Comparison of ENCODE assay signal across 23 cellular contexts in genomic region chr1:15428815-15429435, GRCh38. TPM values are rescaled to one million over a fixed set of nuclear protein-coding genes. Genes with fewer than 3 reads are reported as not detected.
A peak's percentile ranks its signal among the peaks of the same experiment; 100 is the strongest.
DNase-seq lines count a peak whose midpoint lies in the region; ATAC-seq, FAIRE-seq and TF ChIP-seq lines count a peak whose summit lies in the region.
"Had no signal": no experiment of that assay in that cellular context is flagged by ENCODE, and none has a peak within 500 bp of the region (broad histone marks: within the 10 kb centered on the region; RNA-seq: fewer than 3 reads in every experiment).

No MANE protein-coding gene starts in this region.

- no peak for TF ChIP-seq RAD21 in GM12878 (IDR thresholded peaks at IDR 0.05; ENCODE audit: insufficient read depth, low read depth, low read length)

- H3K4me1 ChIP-seq in GM12878 (ENCODE audit: control insufficient read depth, insufficient read depth, low read length): no peaks in the 10 kb centered on the region
- peaks cover 1 to 22% of the 10 kb centered on the region in 2 experiments for H3K4me1 ChIP-seq in neutrophil (ENCODE audit: control insufficient read depth in 1 of 2, insufficient read depth in 1 of 2, low read depth in 1 of 2, low read length in 1 of 2)
- H3K4me1 ChIP-seq: psoas muscle had no signal

- intact Hi-C loops in GM12878 (cut with micrococcal nuclease; ENCODE audit: unreplicated experiment): no loop called here
- intact Hi-C loops in activated T-helper 1 cell treated with anti-CD3 and anti-CD28 coated beads, Interleukin-12 subunit alpha, Interleukin-12 subunit beta, Interleukin-2, Interleukin-4 antibody, amounts not matched to agents 30 ng/mL and 10 ng/mL and 1 ng/mL, durations not matched to agents 14 hours and 24 hours and 36 hours (cut with micrococcal nuclease): no loop called here

- H3K9ac ChIP-seq in GM12878 (ENCODE audit: control insufficient read depth, insufficient read depth, low read length): no peak overlapping the region

- TF ChIP-seq EP300 in GM12878 (IDR thresholded peaks at IDR 0.05; ENCODE audit: borderline replicate concordance in 1 of 2, control insufficient read depth in 1 of 2, low read depth in 2 of 2, low read length in 2 of 2): no peak

- no peaks in the 10 kb centered on the region for H3K27me3 ChIP-seq in H7 (ENCODE audit: control insufficient read depth, insufficient read depth, low read length)
- H3K27me3 ChIP-seq in GM12878 (replicated peaks in 1 of 2; ENCODE audit: control insufficient read depth in 2 of 2, insufficient read depth in 2 of 2, low read length in 1 of 2): no peaks in the 10 kb centered on the region
- H3K27me3 ChIP-seq in neutrophil: no peaks in the 10 kb centered on the region
- H3K27me3 ChIP-seq: heart left ventricle, left lung had no signal

- 91% methylated on average over 18 of the region's 18 CpGs for WGBS in GM12878 (ENCODE audit: insufficient coverage, insufficient replicate concordance, low lambda C conversion rate, missing lambda C conversion rate)

- CTCF ChIA-PET in GM12878 (lab: Yijun Ruan, JAX): interaction anchor here (0.6 to 10.2 kb wide), 4 partner anchors 10 to 166 kb away, joined by 3 to 178 read pairs (median 4); no protein-coding TSS in a partner anchor

- no peak overlapping the region for H3K4me2 ChIP-seq in GM12878 (ENCODE audit: control insufficient read depth, insufficient read depth)

- no peak for ATAC-seq in GM12878
- ATAC-seq: heart left ventricle, psoas muscle had no signal

- H3K4me3 ChIP-seq in H7 (ENCODE audit: insufficient read depth, low read depth, low read length) (no peak overlapping the region), GM12878 (no peak overlapping the region), neutrophil (ENCODE audit: low read depth in 1 of 2, low read length in 1 of 2) (no peak overlapping the region)
- H3K4me3 ChIP-seq: heart left ventricle, left lung, psoas muscle had no signal

- no peaks in the 10 kb centered on the region for H3K27me3 Mint-ChIP-seq in activated T-helper 1 cell treated with anti-CD3 and anti-CD28 coated beads, Interleukin-12 subunit alpha, Interleukin-12 subunit beta, Interleukin-2, Interleukin-4 antibody, amounts not matched to agents 30 ng/mL and 10 ng/mL and 1 ng/mL, durations not matched to agents 14 hours and 24 hours and 36 hours (ENCODE audit: insufficient read depth)
- H3K27me3 Mint-ChIP-seq: activated naive CD8-positive, alpha-beta T cell treated with anti-CD3 and anti-CD28 coated beads for 36 hours had no signal

- TF ChIP-seq POLR2A in GM12878 (IDR thresholded peaks at IDR 0.05; ENCODE audit: low read depth, low read length): no peak

- H3K27ac ChIP-seq in GM12878 (ENCODE audit: control insufficient read depth, insufficient read depth): no peak overlapping the region
- peak overlapping the region; percentile 82 for H3K27ac ChIP-seq in neutrophil
- H3K27ac ChIP-seq: heart left ventricle, psoas muscle had no signal

- DNase-seq in H7: peak; percentile 55
- no peak for DNase-seq in GM12878 (ENCODE audit: low read depth, low spot score)
- no peak for DNase-seq in hippocampal formation (lab: John Stamatoyannopoulos, UW)
- no peak for DNase-seq in activated T-helper 1 cell treated with anti-CD3 and anti-CD28 coated beads, Interleukin-12 subunit alpha, Interleukin-12 subunit beta, Interleukin-2, Interleukin-4 antibody, amounts not matched to agents 30 ng/mL and 10 ng/mL and 1 ng/mL, durations not matched to agents 14 hours and 24 hours and 36 hours (ENCODE audit: low spot score)
- DNase-seq in cortex of kidney (lab: John Stamatoyannopoulos, UW): no peak
- DNase-seq: activated CD4-positive, alpha-beta T cell treated with anti-CD3 and anti-CD28 coated beads for 48 hours; activated naive CD8-positive, alpha-beta T cell treated with anti-CD3 and anti-CD28 coated beads for 36 hours; AML-193; COR-L47; DND-41; heart left ventricle; KG1; left lung; NCI-H1694 treated with DMSO at 0.1 percent for 48 hours; psoas muscle; SHP77; stimulated activated CD4-positive, alpha-beta T cell treated with anti-CD3 and anti-CD28 coated beads, Interleukin-2, amount 100 ng/mL, for 24 hours; stimulated activated naive CD4-positive, alpha-beta T cell treated with Interleukin-2 at 50 U/mL for 16 hours had no signal

- H2AFZ ChIP-seq in GM12878 (ENCODE audit: control insufficient read depth, low read depth, low read length): no peak overlapping the region

- SMC1A ChIA-PET in GM12878 (lab: Charles Lee; ENCODE audit: uncharacterized antibody, unreplicated experiment): interaction anchor here (6.2 kb wide), 1 partner anchor 105 kb away, joined by 64 read pairs; no protein-coding TSS in a partner anchor

- in situ Hi-C loops in GM12878 (cut with MboI): loop anchor here (5.0 kb wide), 1 partner anchor 102 kb away; no protein-coding TSS in a partner anchor

- no peak overlapping the region for H3K27ac Mint-ChIP-seq in activated T-helper 1 cell treated with anti-CD3 and anti-CD28 coated beads, Interleukin-12 subunit alpha, Interleukin-12 subunit beta, Interleukin-2, Interleukin-4 antibody, amounts not matched to agents 30 ng/mL and 10 ng/mL and 1 ng/mL, durations not matched to agents 14 hours and 24 hours and 36 hours
- H3K27ac Mint-ChIP-seq: activated naive CD8-positive, alpha-beta T cell treated with anti-CD3 and anti-CD28 coated beads for 36 hours had no signal

- no peak overlapping the region for H3K4me3 Mint-ChIP-seq in activated T-helper 1 cell treated with anti-CD3 and anti-CD28 coated beads, Interleukin-12 subunit alpha, Interleukin-12 subunit beta, Interleukin-2, Interleukin-4 antibody, amounts not matched to agents 30 ng/mL and 10 ng/mL and 1 ng/mL, durations not matched to agents 14 hours and 24 hours and 36 hours
- H3K4me3 Mint-ChIP-seq: activated naive CD8-positive, alpha-beta T cell treated with anti-CD3 and anti-CD28 coated beads for 36 hours; neural crest cell had no signal

- peaks cover 18% of the 10 kb centered on the region for H3K36me3 Mint-ChIP-seq in activated T-helper 1 cell treated with anti-CD3 and anti-CD28 coated beads, Interleukin-12 subunit alpha, Interleukin-12 subunit beta, Interleukin-2, Interleukin-4 antibody, amounts not matched to agents 30 ng/mL and 10 ng/mL and 1 ng/mL, durations not matched to agents 14 hours and 24 hours and 36 hours (ENCODE audit: low read depth)
- H3K36me3 Mint-ChIP-seq: activated naive CD8-positive, alpha-beta T cell treated with anti-CD3 and anti-CD28 coated beads for 36 hours had no signal

- TF ChIP-seq CTCF in GM12878 (IDR thresholded peaks at IDR 0.05 in 2 of 3, conservative IDR thresholded peaks at IDR 0.05 in 1 of 3; ENCODE audit: control insufficient read depth in 2 of 3, extremely low read depth in 1 of 3, insufficient read depth in 1 of 3, low read depth in 3 of 3, low read length in 3 of 3): no peak
- no peak for TF ChIP-seq CTCF in neutrophil (IDR thresholded peaks at IDR 0.05)

- H3K36me3 ChIP-seq in H7 (replicated peaks; ENCODE audit: control insufficient read depth, insufficient read depth, low read length) (peaks cover 2% of the 10 kb centered on the region), GM12878 (ENCODE audit: control insufficient read depth in 2 of 2, insufficient read depth in 2 of 2, low read length in 1 of 2) (peaks cover 4 to 23% of the 10 kb centered on the region in 2 experiments; a peak in 3 of 4 replicates), neutrophil (peaks cover 90% of the 10 kb centered on the region)

- H3K79me2 ChIP-seq in GM12878 (ENCODE audit: control insufficient read depth, insufficient read depth, low read length): no peaks in the 10 kb centered on the region; the same call in 1 of the 2 replicates

- H3K9me3 ChIP-seq in GM12878 (replicated peaks; ENCODE audit: control insufficient read depth, insufficient read depth, low read length): no peaks in the 10 kb centered on the region
- no peaks in the 10 kb centered on the region for H3K9me3 ChIP-seq in neutrophil
- H3K9me3 ChIP-seq: heart left ventricle, left lung, psoas muscle had no signal

- FAIRE-seq in GM12878 (lab: Jason Lieb, UNC): no peak
- FAIRE-seq: colon had no signal

- H4K20me1 ChIP-seq in GM12878 (ENCODE audit: control insufficient read depth, insufficient read depth): peaks cover 4% of the 10 kb centered on the region; the same call in 1 of the 2 replicates

- no peaks in the 10 kb centered on the region for H3K9me3 Mint-ChIP-seq in activated T-helper 1 cell treated with anti-CD3 and anti-CD28 coated beads, Interleukin-12 subunit alpha, Interleukin-12 subunit beta, Interleukin-2, Interleukin-4 antibody, amounts not matched to agents 30 ng/mL and 10 ng/mL and 1 ng/mL, durations not matched to agents 14 hours and 24 hours and 36 hours
- H3K9me3 Mint-ChIP-seq: activated naive CD8-positive, alpha-beta T cell treated with anti-CD3 and anti-CD28 coated beads for 36 hours; neural crest cell had no signal

- H3K4me1 Mint-ChIP-seq in activated T-helper 1 cell treated with anti-CD3 and anti-CD28 coated beads, Interleukin-12 subunit alpha, Interleukin-12 subunit beta, Interleukin-2, Interleukin-4 antibody, amounts not matched to agents 30 ng/mL and 10 ng/mL and 1 ng/mL, durations not matched to agents 14 hours and 24 hours and 36 hours (ENCODE audit: low read depth): peaks cover 15% of the 10 kb centered on the region

- TSS peak; percentile 54 for BruUV-seq in GM12878 (replicated peaks; lab: Mats Ljungman, UMichigan)

- RAD21 ChIA-PET in GM12878 (lab: Charles Lee; ENCODE audit: unreplicated experiment): interaction anchor here (0.8 to 1.0 kb wide), 2 partner anchors 16 to 106 kb away, joined by 3 read pairs; no protein-coding TSS in a partner anchor

- POLR2A ChIA-PET in GM12878 (lab: Charles Lee): no interaction called here

RNA-seq across cellular contexts. Expression of gene CTRC, which starts 9.3 kb away (rescaled TPM):
- not detected in 2 replicates for total RNA-seq in H7 (2014; rRNA removed; shearing (Covaris generic))
- total RNA-seq in GM12878 (2013; cell fraction: nucleolus; rRNA removed): not detected in 2 replicates
- total RNA-seq in GM12878 (2014; rRNA removed) (not detected in 2 replicates), GM12878 (2014; rRNA removed; fragmentation: Illumina TruSeq; extraction: Trizol) (not detected in 2 replicates), GM12878 (2021) (1.5 and 1.9 TPM in 2 replicates)
- polyA plus RNA-seq in GM12878 (2011; ENCODE audit: low read depth): not detected
- polyA plus RNA-seq in GM12878 (2011; rRNA removed) (not detected in 2 replicates), GM12878 (2014; fragmentation: Illumina TruSeq; extraction: Trizol) (0.79 TPM in 1 of 2 replicates, not detected in the other), GM12878 (2014; fragmentation: Nextera tagmentation; extraction: Ambion mirVana) (not detected), GM12878 (2014; rRNA removed) (0.03 TPM in 1 of 2 replicates, not detected in the other), GM12878 (2016; fragmentation: Nextera tagmentation; extraction: Ambion mirVana) (not detected)
- polyA plus RNA-seq in GM12878 (2011; cell fraction: cytosol; rRNA removed): not detected in 2 replicates
- 0.22 TPM in 1 of 2 replicates, not detected in the other for polyA plus RNA-seq in GM12878 (2011; cell fraction: nucleus; rRNA removed)
- polyA plus RNA-seq in GM12878 (2012): not detected in 2 replicates
- polyA minus RNA-seq in GM12878 (2011; rRNA and poly(A)+ RNA removed): not detected in 2 replicates
- not detected in 2 replicates for polyA minus RNA-seq in GM12878 (2011; cell fraction: cytosol; rRNA and poly(A)+ RNA removed)
- polyA minus RNA-seq in GM12878 (2011; cell fraction: nucleus; rRNA and poly(A)+ RNA removed): not detected in 2 replicates
- 0.29 and 0.57 TPM in 2 replicates for total RNA-seq in activated T-helper 1 cell treated with anti-CD3 and anti-CD28 coated beads, Interleukin-12 subunit alpha, Interleukin-12 subunit beta, Interleukin-2, Interleukin-4 antibody, amounts not matched to agents 30 ng/mL and 10 ng/mL and 1 ng/mL, durations not matched to agents 14 hours and 24 hours and 36 hours
- total RNA-seq: skeletal muscle tissue had no signal
- polyA plus RNA-seq: heart left ventricle had no signal

RNA-seq across cellular contexts. Expression of gene EFHD2, which starts 19.2 kb away (rescaled TPM):
- 42.9 and 48.3 TPM in 2 replicates for total RNA-seq in H7 (2014; rRNA removed; shearing (Covaris generic))
- total RNA-seq in GM12878 (2013; cell fraction: nucleolus; rRNA removed): 16.2 and 21.3 TPM in 2 replicates
- total RNA-seq in GM12878 (2014; rRNA removed): 68.9 and 85.1 TPM in 2 replicates
- 25.7 and 31.5 TPM in 2 replicates for total RNA-seq in GM12878 (2014; rRNA removed; fragmentation: Illumina TruSeq; extraction: Trizol)
- total RNA-seq in GM12878 (2021): 106 and 107 TPM in 2 replicates
- polyA plus RNA-seq in GM12878 (2011; ENCODE audit: low read depth): 21.5 TPM
- 27.6 and 47.2 TPM in 2 replicates for polyA plus RNA-seq in GM12878 (2011; rRNA removed)
- polyA plus RNA-seq in GM12878 (2011; cell fraction: cytosol; rRNA removed): 57.7 and 83.4 TPM in 2 replicates
- 55.8 and 67.2 TPM in 2 replicates for polyA plus RNA-seq in GM12878 (2011; cell fraction: nucleus; rRNA removed)
- 54.9 and 67.3 TPM in 2 replicates for polyA plus RNA-seq in GM12878 (2012)
- 8.7 and 31.3 TPM in 2 replicates for polyA plus RNA-seq in GM12878 (2014; fragmentation: Illumina TruSeq; extraction: Trizol)
- 1 to 10 TPM; 4.0 to 6.6 TPM for polyA plus RNA-seq in GM12878 (2014; fragmentation: Nextera tagmentation; extraction: Ambion mirVana)
- 99.2 and 126 TPM in 2 replicates for polyA plus RNA-seq in GM12878 (2014; rRNA removed)
- polyA plus RNA-seq in GM12878 (2016; fragmentation: Nextera tagmentation; extraction: Ambion mirVana): 100 to 1,000 TPM in 1 of 2 experiments, 10 to 100 TPM in 1; 96.3 to 114 TPM
- 13.5 and 27.4 TPM in 2 replicates for polyA minus RNA-seq in GM12878 (2011; rRNA and poly(A)+ RNA removed)
- 21.4 and 25.4 TPM in 2 replicates for polyA minus RNA-seq in GM12878 (2011; cell fraction: cytosol; rRNA and poly(A)+ RNA removed)
- 6.2 and 10.5 TPM in 2 replicates for polyA minus RNA-seq in GM12878 (2011; cell fraction: nucleus; rRNA and poly(A)+ RNA removed)
- 100 and 101 TPM in 2 replicates for total RNA-seq in activated T-helper 1 cell treated with anti-CD3 and anti-CD28 coated beads, Interleukin-12 subunit alpha, Interleukin-12 subunit beta, Interleukin-2, Interleukin-4 antibody, amounts not matched to agents 30 ng/mL and 10 ng/mL and 1 ng/mL, durations not matched to agents 14 hours and 24 hours and 36 hours

RNA-seq across cellular contexts. Expression of gene CELA2A, which starts 27.6 kb away (rescaled TPM):
- total RNA-seq in H7 (2014; rRNA removed; shearing (Covaris generic)): not detected in 2 replicates
- total RNA-seq in GM12878 (2013; cell fraction: nucleolus; rRNA removed): not detected in 2 replicates
- total RNA-seq in GM12878 (2014; rRNA removed) (not detected in 2 replicates), GM12878 (2014; rRNA removed; fragmentation: Illumina TruSeq; extraction: Trizol) (not detected in 2 replicates), GM12878 (2021) (0.90 and 1.5 TPM in 2 replicates)
- not detected for polyA plus RNA-seq in GM12878 (2011; ENCODE audit: low read depth)
- polyA plus RNA-seq in GM12878 (2011; rRNA removed) (not detected in 2 replicates), GM12878 (2014; fragmentation: Illumina TruSeq; extraction: Trizol) (not detected in 2 replicates), GM12878 (2014; fragmentation: Nextera tagmentation; extraction: Ambion mirVana) (not detected), GM12878 (2014; rRNA removed) (not detected in 2 replicates), GM12878 (2016; fragmentation: Nextera tagmentation; extraction: Ambion mirVana) (not detected)
- not detected in 2 replicates for polyA plus RNA-seq in GM12878 (2011; cell fraction: cytosol; rRNA removed)
- not detected in 2 replicates for polyA plus RNA-seq in GM12878 (2011; cell fraction: nucleus; rRNA removed)
- polyA plus RNA-seq in GM12878 (2012): not detected in 2 replicates
- not detected in 2 replicates for polyA minus RNA-seq in GM12878 (2011; rRNA and poly(A)+ RNA removed)
- not detected in 2 replicates for polyA minus RNA-seq in GM12878 (2011; cell fraction: cytosol; rRNA and poly(A)+ RNA removed)
- not detected in 2 replicates for polyA minus RNA-seq in GM12878 (2011; cell fraction: nucleus; rRNA and poly(A)+ RNA removed)
- not detected in 2 replicates for total RNA-seq in activated T-helper 1 cell treated with anti-CD3 and anti-CD28 coated beads, Interleukin-12 subunit alpha, Interleukin-12 subunit beta, Interleukin-2, Interleukin-4 antibody, amounts not matched to agents 30 ng/mL and 10 ng/mL and 1 ng/mL, durations not matched to agents 14 hours and 24 hours and 36 hours
- total RNA-seq: activated naive CD8-positive, alpha-beta T cell treated with anti-CD3 and anti-CD28 coated beads for 36 hours; H4; left lung; neural crest cell; skeletal muscle tissue had no signal
- polyA plus RNA-seq: heart left ventricle had no signal

RNA-seq across cellular contexts. Expression of gene CELA2B, which starts 47.0 kb away (rescaled TPM):
- total RNA-seq in H7 (2014; rRNA removed; shearing (Covaris generic)): not detected in 2 replicates
- total RNA-seq in GM12878 (2013; cell fraction: nucleolus; rRNA removed): not detected in 2 replicates
- total RNA-seq in GM12878 (2014; rRNA removed) (not detected in 2 replicates), GM12878 (2014; rRNA removed; fragmentation: Illumina TruSeq; extraction: Trizol) (not detected in 2 replicates), GM12878 (2021) (0.27 TPM in 1 of 2 replicates, not detected in the other)
- polyA plus RNA-seq in GM12878 (2011; ENCODE audit: low read depth): not detected
- polyA plus RNA-seq in GM12878 (2011; rRNA removed) (not detected in 2 replicates), GM12878 (2014; fragmentation: Illumina TruSeq; extraction: Trizol) (not detected in 2 replicates), GM12878 (2014; fragmentation: Nextera tagmentation; extraction: Ambion mirVana) (not detected), GM12878 (2014; rRNA removed) (not detected in 2 replicates), GM12878 (2016; fragmentation: Nextera tagmentation; extraction: Ambion mirVana) (not detected)
- polyA plus RNA-seq in GM12878 (2011; cell fraction: cytosol; rRNA removed): not detected in 2 replicates
- not detected in 2 replicates for polyA plus RNA-seq in GM12878 (2011; cell fraction: nucleus; rRNA removed)
- not detected in 2 replicates for polyA plus RNA-seq in GM12878 (2012)
- polyA minus RNA-seq in GM12878 (2011; rRNA and poly(A)+ RNA removed): not detected in 2 replicates
- not detected in 2 replicates for polyA minus RNA-seq in GM12878 (2011; cell fraction: cytosol; rRNA and poly(A)+ RNA removed)
- polyA minus RNA-seq in GM12878 (2011; cell fraction: nucleus; rRNA and poly(A)+ RNA removed): not detected in 2 replicates
- not detected in 2 replicates for total RNA-seq in activated T-helper 1 cell treated with anti-CD3 and anti-CD28 coated beads, Interleukin-12 subunit alpha, Interleukin-12 subunit beta, Interleukin-2, Interleukin-4 antibody, amounts not matched to agents 30 ng/mL and 10 ng/mL and 1 ng/mL, durations not matched to agents 14 hours and 24 hours and 36 hours
- total RNA-seq: activated naive CD8-positive, alpha-beta T cell treated with anti-CD3 and anti-CD28 coated beads for 36 hours; H4; heart left ventricle; neural crest cell had no signal
- polyA plus RNA-seq: heart left ventricle, psoas muscle had no signal
